ENCODE assay signal across 8 cellular contexts in genomic region chr15:31346367-31347066, GRCh38. TPM values are rescaled to one million over a fixed set of nuclear protein-coding genes. Genes with fewer than 3 reads are reported as not detected.
DNase-seq lines count a peak whose midpoint lies in the region; ATAC-seq and TF ChIP-seq lines count a peak whose summit lies in the region.

No MANE protein-coding gene starts in this region.

- no peak overlapping the region for H3K4me2 ChIP-seq in smooth muscle cell

- H3K4me3 Mint-ChIP-seq in activated CD4-positive, alpha-beta T cell treated with anti-CD3 and anti-CD28 coated beads, Interleukin-2, amount 10 ng/mL, durations not matched to agents 24 days and 14 days: peak overlapping the region; percentile 95
- peak overlapping the region; percentile 97 for H3K4me3 Mint-ChIP-seq in activated naive CD8-positive, alpha-beta T cell treated with anti-CD3 and anti-CD28 coated beads for 36 hours
- H3K4me3 Mint-ChIP-seq in stimulated activated naive CD8-positive, alpha-beta T cell treated with anti-CD3 and anti-CD28 coated beads, Interleukin-15, Interleukin-2, amounts not matched to agents 100 ng/mL and 50 ng/mL, for 24 hours: peak overlapping the region; percentile 93

- intact Hi-C loops in activated CD4-positive, alpha-beta T cell treated with anti-CD3 and anti-CD28 coated beads, Interleukin-2, amount 10 ng/mL, durations not matched to agents 24 days and 14 days (cut with micrococcal nuclease): loop anchor here (1.0 to 5.0 kb wide), 7 partner anchors 7 to 141 kb away; no protein-coding TSS in a partner anchor

- no peak overlapping the region for H3K9ac ChIP-seq in smooth muscle cell (ENCODE audit: low read depth)

- no peak overlapping the region for H3K27ac ChIP-seq in smooth muscle cell (ENCODE audit: low read depth)

- no peak for TF ChIP-seq CTCF in smooth muscle cell (IDR thresholded peaks at IDR 0.05; ENCODE audit: borderline replicate concordance, insufficient read depth, poor library complexity, severe bottlenecking)

- no peaks in the 10 kb centered on the region for H3K27me3 ChIP-seq in smooth muscle cell (ENCODE audit: low read depth)

- H2AFZ ChIP-seq in smooth muscle cell (ENCODE audit: low read depth): no peak overlapping the region

- H3K27me3 Mint-ChIP-seq in activated CD4-positive, alpha-beta T cell treated with anti-CD3 and anti-CD28 coated beads, Interleukin-2, amount 10 ng/mL, durations not matched to agents 24 days and 14 days: no peaks in the 10 kb centered on the region
- H3K27me3 Mint-ChIP-seq in activated naive CD8-positive, alpha-beta T cell treated with anti-CD3 and anti-CD28 coated beads for 36 hours: no peaks in the 10 kb centered on the region
- H3K27me3 Mint-ChIP-seq in stimulated activated naive CD8-positive, alpha-beta T cell treated with anti-CD3 and anti-CD28 coated beads, Interleukin-15, Interleukin-2, amounts not matched to agents 100 ng/mL and 50 ng/mL, for 24 hours: no peaks in the 10 kb centered on the region

- ATAC-seq in HG02885 (IDR thresholded peaks at IDR 0.05; ENCODE audit: poor library complexity, unreplicated experiment) (peak; percentile 43), HG03520 (IDR thresholded peaks at IDR 0.05; ENCODE audit: unreplicated experiment) (no peak)

- H3K79me2 ChIP-seq in smooth muscle cell (ENCODE audit: low read depth): peaks cover 100% of the 10 kb centered on the region

- H3K4me3 ChIP-seq in smooth muscle cell: no peak overlapping the region

- H3F3A ChIP-seq in smooth muscle cell (ENCODE audit: low read depth): no peaks in the 10 kb centered on the region

- DNase-seq in activated CD4-positive, alpha-beta T cell treated with anti-CD3 and anti-CD28 coated beads, Interleukin-2, amount 10 ng/mL, durations not matched to agents 24 days and 14 days: peak; percentile 82
- DNase-seq in activated CD4-positive, alpha-beta T cell treated with anti-CD3 and anti-CD28 coated beads for 4 hours: no peak
- DNase-seq in activated naive CD8-positive, alpha-beta T cell treated with anti-CD3 and anti-CD28 coated beads for 36 hours: peak; percentile 59
- DNase-seq in Kasumi-1 (lab: John Stamatoyannopoulos, UW) (no peak), smooth muscle cell (lab: John Stamatoyannopoulos, UW; ENCODE audit: unreplicated experiment) (no peak)

- peak overlapping the region; percentile 99 for H3K27ac Mint-ChIP-seq in activated CD4-positive, alpha-beta T cell treated with anti-CD3 and anti-CD28 coated beads, Interleukin-2, amount 10 ng/mL, durations not matched to agents 24 days and 14 days
- H3K27ac Mint-ChIP-seq in activated naive CD8-positive, alpha-beta T cell treated with anti-CD3 and anti-CD28 coated beads for 36 hours: peak overlapping the region; percentile 99
- H3K27ac Mint-ChIP-seq in stimulated activated naive CD8-positive, alpha-beta T cell treated with anti-CD3 and anti-CD28 coated beads, Interleukin-15, Interleukin-2, amounts not matched to agents 100 ng/mL and 50 ng/mL, for 24 hours: peak overlapping the region; percentile 98

- no peaks in the 10 kb centered on the region for H3K4me1 ChIP-seq in smooth muscle cell (ENCODE audit: low read depth)

- H3K4me1 Mint-ChIP-seq in activated CD4-positive, alpha-beta T cell treated with anti-CD3 and anti-CD28 coated beads, Interleukin-2, amount 10 ng/mL, durations not matched to agents 24 days and 14 days: peaks cover 91% of the 10 kb centered on the region
- H3K4me1 Mint-ChIP-seq in activated naive CD8-positive, alpha-beta T cell treated with anti-CD3 and anti-CD28 coated beads for 36 hours: peaks cover 84% of the 10 kb centered on the region
- peaks cover 98% of the 10 kb centered on the region for H3K4me1 Mint-ChIP-seq in stimulated activated naive CD8-positive, alpha-beta T cell treated with anti-CD3 and anti-CD28 coated beads, Interleukin-15, Interleukin-2, amounts not matched to agents 100 ng/mL and 50 ng/mL, for 24 hours (ENCODE audit: low read depth)

- H3K36me3 ChIP-seq in smooth muscle cell (ENCODE audit: low read depth): no peaks in the 10 kb centered on the region

- H3K36me3 Mint-ChIP-seq in activated CD4-positive, alpha-beta T cell treated with anti-CD3 and anti-CD28 coated beads, Interleukin-2, amount 10 ng/mL, durations not matched to agents 24 days and 14 days (ENCODE audit: low read depth): peaks cover 28% of the 10 kb centered on the region
- peaks cover 56% of the 10 kb centered on the region for H3K36me3 Mint-ChIP-seq in activated naive CD8-positive, alpha-beta T cell treated with anti-CD3 and anti-CD28 coated beads for 36 hours
- H3K36me3 Mint-ChIP-seq in stimulated activated naive CD8-positive, alpha-beta T cell treated with anti-CD3 and anti-CD28 coated beads, Interleukin-15, Interleukin-2, amounts not matched to agents 100 ng/mL and 50 ng/mL, for 24 hours (ENCODE audit: low read depth): peaks cover 44% of the 10 kb centered on the region

- H3K9me3 Mint-ChIP-seq in activated CD4-positive, alpha-beta T cell treated with anti-CD3 and anti-CD28 coated beads, Interleukin-2, amount 10 ng/mL, durations not matched to agents 24 days and 14 days: no peaks in the 10 kb centered on the region
- H3K9me3 Mint-ChIP-seq in activated naive CD8-positive, alpha-beta T cell treated with anti-CD3 and anti-CD28 coated beads for 36 hours: no peaks in the 10 kb centered on the region
- no peaks in the 10 kb centered on the region for H3K9me3 Mint-ChIP-seq in stimulated activated naive CD8-positive, alpha-beta T cell treated with anti-CD3 and anti-CD28 coated beads, Interleukin-15, Interleukin-2, amounts not matched to agents 100 ng/mL and 50 ng/mL, for 24 hours

- 96% methylated on average over 14 of the region's 14 CpGs for WGBS in smooth muscle cell (ENCODE audit: low lambda C conversion rate)

- no peaks in the 10 kb centered on the region for H3K9me3 ChIP-seq in smooth muscle cell (replicated peaks; ENCODE audit: low read depth)

- peaks cover 100% of the 10 kb centered on the region for H4K20me1 ChIP-seq in smooth muscle cell (ENCODE audit: low read depth)

RNA-seq across cellular contexts. Expression of gene KLF13, which starts 19.9 kb away (rescaled TPM):
- total RNA-seq in activated CD4-positive, alpha-beta T cell treated with anti-CD3 and anti-CD28 coated beads, Interleukin-2, amount 10 ng/mL, durations not matched to agents 24 days and 14 days: 122 and 135 TPM in 2 replicates
- 100 to 1,000 TPM; 110 to 111 TPM for total RNA-seq in activated naive CD8-positive, alpha-beta T cell treated with anti-CD3 and anti-CD28 coated beads for 36 hours
- total RNA-seq in smooth muscle cell: 74.2 and 77.4 TPM in 2 replicates
- 42.1 and 58.0 TPM in 2 replicates for polyA plus RNA-seq in smooth muscle cell

Comparison
In these comparisons a context has a peak if more than half of its experiments do, and no peak if none do; other contexts are left out.
1. DNase-seq: peak in activated CD4-positive, alpha-beta T cell treated with anti-CD3 and anti-CD28 coated beads, Interleukin-2, amount 10 ng/mL, durations not matched to agents 24 days and 14 days (single experiment) and activated naive CD8-positive, alpha-beta T cell treated with anti-CD3 and anti-CD28 coated beads for 36 hours (single experiment); none in activated CD4-positive, alpha-beta T cell treated with anti-CD3 and anti-CD28 coated beads for 4 hours (0 of 2), Kasumi-1 (0 of 2) and smooth muscle cell (single experiment).
2. Peak in every context shown above with its lines, with median percentiles within 50 percentile points of each other: H3K27ac Mint-ChIP-seq and H3K4me3 Mint-ChIP-seq.